1 cellular context compared by ENCODE assay signal in genomic region chr16:1145383-1146100, GRCh38.
TF ChIP-seq lines count a peak whose summit lies in the region.

No MANE protein-coding gene starts in this region.

TF ChIP-seq in K562, 482 proteins besides CTCF, POLR2A, EP300 and RAD21:
- TF ChIP-seq, protein P1, sequence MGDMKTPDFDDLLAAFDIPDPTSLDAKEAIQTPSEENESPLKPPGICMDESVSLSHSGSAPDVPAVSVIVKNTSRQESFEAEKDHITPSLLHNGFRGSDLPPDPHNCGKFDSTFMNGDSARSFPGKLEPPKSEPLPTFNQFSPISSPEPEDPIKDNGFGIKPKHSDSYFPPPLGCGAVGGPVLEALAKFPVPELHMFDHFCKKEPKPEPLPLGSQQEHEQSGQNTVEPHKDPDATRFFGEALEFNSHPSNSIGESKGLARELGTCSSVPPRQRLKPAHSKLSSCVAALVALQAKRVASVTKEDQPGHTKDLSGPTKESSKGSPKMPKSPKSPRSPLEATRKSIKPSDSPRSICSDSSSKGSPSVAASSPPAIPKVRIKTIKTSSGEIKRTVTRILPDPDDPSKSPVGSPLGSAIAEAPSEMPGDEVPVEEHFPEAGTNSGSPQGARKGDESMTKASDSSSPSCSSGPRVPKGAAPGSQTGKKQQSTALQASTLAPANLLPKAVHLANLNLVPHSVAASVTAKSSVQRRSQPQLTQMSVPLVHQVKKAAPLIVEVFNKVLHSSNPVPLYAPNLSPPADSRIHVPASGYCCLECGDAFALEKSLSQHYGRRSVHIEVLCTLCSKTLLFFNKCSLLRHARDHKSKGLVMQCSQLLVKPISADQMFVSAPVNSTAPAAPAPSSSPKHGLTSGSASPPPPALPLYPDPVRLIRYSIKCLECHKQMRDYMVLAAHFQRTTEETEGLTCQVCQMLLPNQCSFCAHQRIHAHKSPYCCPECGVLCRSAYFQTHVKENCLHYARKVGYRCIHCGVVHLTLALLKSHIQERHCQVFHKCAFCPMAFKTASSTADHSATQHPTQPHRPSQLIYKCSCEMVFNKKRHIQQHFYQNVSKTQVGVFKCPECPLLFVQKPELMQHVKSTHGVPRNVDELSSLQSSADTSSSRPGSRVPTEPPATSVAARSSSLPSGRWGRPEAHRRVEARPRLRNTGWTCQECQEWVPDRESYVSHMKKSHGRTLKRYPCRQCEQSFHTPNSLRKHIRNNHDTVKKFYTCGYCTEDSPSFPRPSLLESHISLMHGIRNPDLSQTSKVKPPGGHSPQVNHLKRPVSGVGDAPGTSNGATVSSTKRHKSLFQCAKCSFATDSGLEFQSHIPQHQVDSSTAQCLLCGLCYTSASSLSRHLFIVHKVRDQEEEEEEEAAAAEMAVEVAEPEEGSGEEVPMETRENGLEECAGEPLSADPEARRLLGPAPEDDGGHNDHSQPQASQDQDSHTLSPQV (IDR thresholded peaks at IDR 0.05): no peak
- TF ChIP-seq NFE2 (IDR thresholded peaks at IDR 0.05; ENCODE audit: low read depth) (no peak), NFIC (IDR thresholded peaks at IDR 0.05) (0 out of 2 replicates have a peak, but pooled peaks have one; percentile 27)
